ENCODE assay signal across 8 cellular contexts in the genomic region with DNA sequence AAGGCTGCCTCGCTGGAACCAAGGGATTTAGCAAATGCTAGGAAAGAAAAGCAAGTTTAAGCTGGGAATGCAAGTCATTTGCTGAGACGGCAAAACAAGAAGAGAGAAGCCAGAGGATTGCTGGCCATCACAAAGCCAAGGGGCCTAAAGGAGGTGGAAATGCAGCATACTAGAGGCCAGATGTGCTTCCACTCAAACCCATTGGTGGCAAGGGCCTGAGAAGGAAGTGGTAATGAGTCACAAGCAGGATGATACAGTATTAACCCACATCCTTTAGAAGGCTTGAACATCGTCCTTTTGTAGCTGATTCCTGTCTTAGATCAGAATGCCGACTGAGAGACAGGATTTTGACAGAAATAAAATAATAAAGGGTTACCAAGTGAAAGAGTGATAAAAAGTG.
A peak's percentile ranks its signal among the peaks of the same experiment; 100 is the strongest.
DNase-seq lines count a peak whose midpoint lies in the region; ATAC-seq and TF ChIP-seq lines count a peak whose summit lies in the region.

No MANE protein-coding gene starts in this region.

- DNase-seq in EH (ENCODE audit: low read depth) (peak; percentile 88), GM23248 (peak; percentile 80), SK-N-SH (no peak), glomerular endothelial cell (ENCODE audit: extremely low read depth, low read depth, low spot score) (peak; percentile 27), right cardiac atrium (no peak), germinal center (ENCODE audit: low spot score) (no peak), DMS153 treated with DMSO at 0.1 percent for 48 hours (lab: John Stamatoyannopoulos, UW; ENCODE audit: unreplicated experiment) (no peak), Karpas-422 (no peak)

- POLR2A ChIA-PET in SK-N-SH (lab: Yijun Ruan, JAX): no interaction called here

- H3K4me1 ChIP-seq in GM23248 (ENCODE audit: insufficient read depth) (peaks cover 68% of the 10 kb centered on the region), SK-N-SH (ENCODE audit: control insufficient read depth in 1 of 2, insufficient read depth in 2 of 2, low read depth in 1 of 2, low read length in 1 of 2) (peaks cover 16 to 37% of the 10 kb centered on the region in 2 experiments; a peak in 3 of 4 replicates), right cardiac atrium (ENCODE audit: control insufficient read depth, insufficient read depth, low read length) (no peaks in the 10 kb centered on the region), Karpas-422 (ENCODE audit: low read length) (no peaks in the 10 kb centered on the region)

- H3K4me3 ChIP-seq in GM23248 (peak overlapping the region; percentile 12; the same call in 1 of the 2 replicates), SK-N-SH (ENCODE audit: low read depth in 2 of 2, low read length in 1 of 2) (no peak overlapping the region), right cardiac atrium (ENCODE audit: low read length) (no peak overlapping the region), Karpas-422 (ENCODE audit: low read length) (no peak overlapping the region)

- H3K27ac ChIP-seq in GM23248 (peak overlapping the region; percentile 41), SK-N-SH (ENCODE audit: low read depth in 2 of 2, low read length in 1 of 2) (peak overlapping the region in 1 of 2 experiments; percentile 79; a peak in 2 of 4 replicates), right cardiac atrium (ENCODE audit: low read length) (no peak overlapping the region), Karpas-422 (ENCODE audit: low read length) (no peak overlapping the region)

- no peaks in the 10 kb centered on the region for H3K27me3 ChIP-seq in GM23248 (replicated peaks; ENCODE audit: insufficient read depth)
- H3K27me3 ChIP-seq in SK-N-SH (ENCODE audit: insufficient read depth): no peaks in the 10 kb centered on the region
- H3K27me3 ChIP-seq in right cardiac atrium (ENCODE audit: control insufficient read depth, insufficient read depth): no peaks in the 10 kb centered on the region
- no peaks in the 10 kb centered on the region for H3K27me3 ChIP-seq in Karpas-422 (ENCODE audit: low read length)

- no peak for TF ChIP-seq RAD21 in SK-N-SH (IDR thresholded peaks at IDR 0.05; ENCODE audit: low read length)

- H3K36me3 ChIP-seq in GM23248 (ENCODE audit: low read depth): no peaks in the 10 kb centered on the region
- peaks cover 0 to 12% of the 10 kb centered on the region in 2 experiments for H3K36me3 ChIP-seq in SK-N-SH (replicated peaks in 1 of 2; ENCODE audit: control insufficient read depth in 1 of 2, insufficient read depth in 2 of 2, low read length in 1 of 2)
- no peaks in the 10 kb centered on the region for H3K36me3 ChIP-seq in Karpas-422 (ENCODE audit: insufficient read depth, low read length)

- no peaks in the 10 kb centered on the region for H3K9me3 ChIP-seq in GM23248 (ENCODE audit: low read depth)
- no peaks in the 10 kb centered on the region for H3K9me3 ChIP-seq in SK-N-SH
- no peaks in the 10 kb centered on the region for H3K9me3 ChIP-seq in right cardiac atrium (ENCODE audit: control insufficient read depth, low read length)
- no peaks in the 10 kb centered on the region for H3K9me3 ChIP-seq in Karpas-422 (ENCODE audit: low read length)

- in situ Hi-C loops in GM23248 (cut with MboI): no loop called here

- H3K9me2 ChIP-seq in GM23248 (ENCODE audit: insufficient read depth) (no peaks in the 10 kb centered on the region), SK-N-SH (no peaks in the 10 kb centered on the region), Karpas-422 (replicated peaks; ENCODE audit: insufficient read depth, low read length) (no peaks in the 10 kb centered on the region)

- intact Hi-C loops in right cardiac atrium (cut with DNase I): loop anchor here in 1 of 4 donors (10.0 kb wide), 1 partner anchor 234 kb away; no protein-coding TSS in a partner anchor

- H4K20me1 ChIP-seq in GM23248 (ENCODE audit: insufficient read depth) (no peaks in the 10 kb centered on the region), SK-N-SH (ENCODE audit: insufficient read depth) (no peaks in the 10 kb centered on the region), Karpas-422 (ENCODE audit: insufficient read depth, low read depth, low read length) (no peaks in the 10 kb centered on the region)

- ATAC-seq in right cardiac atrium: no peak

- CTCF ChIA-PET in SK-N-SH (lab: Yijun Ruan, JAX): interaction anchor here (0.8 to 1.5 kb wide), 2 partner anchors 14 to 236 kb away, joined by 3 read pairs; no protein-coding TSS in a partner anchor

- H3K9ac ChIP-seq in GM23248: no peak overlapping the region
- H3K9ac ChIP-seq in SK-N-SH: 0 out of 2 replicates have a peak overlapping the region, but pooled peaks have one; percentile 14
- no peak overlapping the region for H3K9ac ChIP-seq in Karpas-422 (ENCODE audit: low read length)

- 36 to 39% methylated on average over 4 of the region's 4 CpGs for WGBS in GM23248 (ENCODE audit: low coverage in 1 of 2, low lambda C conversion rate in 2 of 2, missing lambda C conversion rate in 2 of 2), 2 experiments
- WGBS in SK-N-SH (ENCODE audit: low lambda C conversion rate): 36% methylated on average over 4 of the region's 4 CpGs
- WGBS in right cardiac atrium: 72% methylated on average over 4 of the region's 4 CpGs

- H3K4me2 ChIP-seq in GM23248 (ENCODE audit: unreplicated experiment) (peak overlapping the region; percentile 46), SK-N-SH (peak overlapping the region; percentile 9), Karpas-422 (ENCODE audit: low read depth, low read length, poor library complexity, severe bottlenecking) (no peak overlapping the region)

- H3F3A ChIP-seq in GM23248 (ENCODE audit: insufficient read depth) (peaks cover 61% of the 10 kb centered on the region), SK-N-SH (replicated peaks; ENCODE audit: insufficient read depth) (peaks cover 45% of the 10 kb centered on the region)

- H3K79me2 ChIP-seq in GM23248 (ENCODE audit: insufficient read depth): peaks cover 90% of the 10 kb centered on the region
- H3K79me2 ChIP-seq in SK-N-SH (ENCODE audit: insufficient read depth): peaks cover 83% of the 10 kb centered on the region
- H3K79me2 ChIP-seq in Karpas-422 (ENCODE audit: low read length): no peaks in the 10 kb centered on the region

- H2AFZ ChIP-seq in GM23248: no peak overlapping the region
- peak overlapping the region; percentile 12; the same call in 1 of the 2 replicates for H2AFZ ChIP-seq in SK-N-SH (ENCODE audit: low read depth)
- no peak overlapping the region for H2AFZ ChIP-seq in Karpas-422 (ENCODE audit: low read length)

- TF ChIP-seq CTCF in SK-N-SH (IDR thresholded peaks at IDR 0.05): no peak

- TF ChIP-seq EP300 in SK-N-SH (IDR thresholded peaks at IDR 0.05; ENCODE audit: borderline replicate concordance in 1 of 2, low read depth in 1 of 2, low read length in 1 of 2): peak in 1 of 2 experiments; percentile 71; a peak in 2 of 4 replicates

TF ChIP-seq in SK-N-SH, 30 proteins besides CTCF, POLR2A, EP300 and RAD21:
- TF ChIP-seq GABPA (IDR thresholded peaks at IDR 0.05; ENCODE audit: low read depth) (no peak), JUND (IDR thresholded peaks at IDR 0.05) (peak; percentile 66), NFIC (IDR thresholded peaks at IDR 0.05; ENCODE audit: borderline replicate concordance) (peak; percentile 42; the same call in 1 of the 2 replicates), FOSL2 (IDR thresholded peaks at IDR 0.05; ENCODE audit: borderline replicate concordance, low read depth) (peak; percentile 83; the same call in 1 of the 2 replicates), EZH2phosphoT487 (IDR thresholded peaks at IDR 0.05; ENCODE audit: borderline replicate concordance, low read depth) (no peak), POLR2AphosphoS5 (IDR thresholded peaks at IDR 0.05; ENCODE audit: low read depth, low read length) (peak; percentile 50; the same call in 1 of the 2 replicates), YY1 (IDR thresholded peaks at IDR 0.05; ENCODE audit: low read depth) (no peak), TCF12 (IDR thresholded peaks at IDR 0.05) (peak; percentile 89)
- TF ChIP-seq, protein P1, sequence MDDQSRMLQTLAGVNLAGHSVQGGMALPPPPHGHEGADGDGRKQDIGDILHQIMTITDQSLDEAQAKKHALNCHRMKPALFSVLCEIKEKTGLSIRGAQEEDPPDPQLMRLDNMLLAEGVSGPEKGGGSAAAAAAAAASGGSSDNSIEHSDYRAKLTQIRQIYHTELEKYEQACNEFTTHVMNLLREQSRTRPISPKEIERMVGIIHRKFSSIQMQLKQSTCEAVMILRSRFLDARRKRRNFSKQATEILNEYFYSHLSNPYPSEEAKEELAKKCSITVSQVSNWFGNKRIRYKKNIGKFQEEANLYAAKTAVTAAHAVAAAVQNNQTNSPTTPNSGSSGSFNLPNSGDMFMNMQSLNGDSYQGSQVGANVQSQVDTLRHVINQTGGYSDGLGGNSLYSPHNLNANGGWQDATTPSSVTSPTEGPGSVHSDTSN (IDR thresholded peaks at IDR 0.05): peak; percentile 79
- TF ChIP-seq, protein P2, sequence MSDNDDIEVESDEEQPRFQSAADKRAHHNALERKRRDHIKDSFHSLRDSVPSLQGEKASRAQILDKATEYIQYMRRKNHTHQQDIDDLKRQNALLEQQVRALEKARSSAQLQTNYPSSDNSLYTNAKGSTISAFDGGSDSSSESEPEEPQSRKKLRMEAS (IDR thresholded peaks at IDR 0.05; ENCODE audit: low read depth): peak; percentile 54; the same call in 1 of the 2 replicates

Comparison
In these comparisons a context has a peak if more than half of its experiments do, and no peak if none do; other contexts are left out.
1. DNase-seq: peak in EH (single experiment), GM23248 (single experiment) and glomerular endothelial cell (single experiment); none in SK-N-SH (single experiment), right cardiac atrium (0 of 3), germinal center (single experiment), DMS153 treated with DMSO at 0.1 percent for 48 hours (single experiment) and Karpas-422 (single experiment).